8 cellular contexts compared by ENCODE assay signal in the genomic region with DNA sequence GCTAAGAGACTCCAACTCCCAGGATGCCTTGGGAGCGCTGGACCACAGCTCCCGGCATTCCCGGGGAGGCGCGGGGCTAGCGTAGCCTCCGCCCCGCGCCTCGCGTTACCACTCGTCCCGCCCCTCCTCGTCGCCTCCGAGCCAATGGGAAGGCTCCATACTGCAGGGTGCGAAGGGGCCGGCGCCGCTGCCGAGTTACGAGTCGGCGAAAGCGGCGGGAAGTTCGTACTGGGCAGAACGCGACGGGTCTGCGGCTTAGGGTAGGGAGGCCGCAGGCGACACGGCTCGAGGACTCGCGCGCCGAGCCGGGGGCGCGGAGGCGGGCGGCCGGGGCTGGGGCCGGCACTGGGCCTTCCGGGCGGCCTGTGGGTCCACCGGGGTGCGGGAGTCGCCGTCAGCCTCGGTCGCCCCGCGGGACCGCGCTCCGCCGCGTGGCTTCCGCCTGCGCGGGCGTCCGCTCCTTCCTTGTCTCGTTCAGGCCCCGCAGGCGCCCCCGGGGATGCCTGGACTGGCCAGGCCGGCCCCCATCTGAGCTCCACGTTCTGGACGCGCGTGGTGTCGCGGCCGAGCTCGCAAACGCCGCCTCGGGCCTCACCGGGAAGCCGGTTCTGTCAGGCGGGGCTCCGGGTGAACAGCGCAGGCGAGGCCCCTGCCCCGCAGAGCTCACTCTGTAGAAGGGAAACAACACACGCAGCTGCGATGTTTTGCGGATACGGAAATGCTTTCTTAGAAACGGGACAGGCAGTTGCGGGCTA. TPM values are rescaled to one million over a fixed set of nuclear protein-coding genes. Genes with fewer than 3 reads are reported as not detected.
DNase-seq lines count a peak whose midpoint lies in the region; ATAC-seq and TF ChIP-seq lines count a peak whose summit lies in the region.

A gene with protein sequence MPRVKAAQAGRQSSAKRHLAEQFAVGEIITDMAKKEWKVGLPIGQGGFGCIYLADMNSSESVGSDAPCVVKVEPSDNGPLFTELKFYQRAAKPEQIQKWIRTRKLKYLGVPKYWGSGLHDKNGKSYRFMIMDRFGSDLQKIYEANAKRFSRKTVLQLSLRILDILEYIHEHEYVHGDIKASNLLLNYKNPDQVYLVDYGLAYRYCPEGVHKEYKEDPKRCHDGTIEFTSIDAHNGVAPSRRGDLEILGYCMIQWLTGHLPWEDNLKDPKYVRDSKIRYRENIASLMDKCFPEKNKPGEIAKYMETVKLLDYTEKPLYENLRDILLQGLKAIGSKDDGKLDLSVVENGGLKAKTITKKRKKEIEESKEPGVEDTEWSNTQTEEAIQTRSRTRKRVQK (plus strand): TSS at position 195 of the 755 bp plus-strand sequence. CDS start 36,090 bp downstream, outside the sequence.

- peak; percentile 75 for ATAC-seq in GM18499 (IDR thresholded peaks at IDR 0.05; ENCODE audit: insufficient read depth, unreplicated experiment)
- ATAC-seq in HG02938 (IDR thresholded peaks at IDR 0.05; ENCODE audit: unreplicated experiment), result peak; percentile 93
- peak; percentile 100 for ATAC-seq in upper lobe of right lung

- no peaks in the 10 kb centered on the region for H3K9me3 ChIP-seq in left ventricle myocardium inferior (replicated peaks)
- no peaks in the 10 kb centered on the region for H3K9me3 ChIP-seq in upper lobe of right lung

- H3K27ac ChIP-seq in left ventricle myocardium inferior (replicated peaks) (peak within 1 kb of the TSS; percentile 60), upper lobe of right lung (peak within 1 kb of the TSS; percentile 26)

- H3K4me1 ChIP-seq in left ventricle myocardium inferior (peaks cover 15% of the 10 kb centered on the region), upper lobe of right lung (peaks cover 10% of the 10 kb centered on the region)

- H3K36me3 ChIP-seq in left ventricle myocardium inferior (no peaks in the 10 kb centered on the region), upper lobe of right lung (no peaks in the 10 kb centered on the region)

- TF ChIP-seq CTCF in left ventricle myocardium inferior (IDR thresholded peaks at IDR 0.05; ENCODE audit: borderline replicate concordance) (no peak), progenitor cell of endocrine pancreas (IDR thresholded peaks at IDR 0.05; ENCODE audit: unreplicated experiment) (no peak), upper lobe of right lung (IDR thresholded peaks at IDR 0.05) (no peak)

- H3K27me3 Mint-ChIP-seq in T-helper 1 cell treated with Interleukin-12 subunit alpha and Interleukin-12 subunit beta and Interleukin-4 antibody, amounts not matched to agents 30 μg/mL and 1 μg/mL, for 36 hours (ENCODE audit: low read depth), result peaks cover 7% of the 10 kb centered on the region
- H3K27me3 Mint-ChIP-seq in progenitor cell of endocrine pancreas, result no peaks in the 10 kb centered on the region

- peak within 1 kb of the TSS; percentile 96 for H3K4me3 ChIP-seq in left ventricle myocardium inferior
- peak within 1 kb of the TSS; percentile 78 for H3K4me3 ChIP-seq in upper lobe of right lung

- DNase-seq in NCI-H1694 treated with DMSO at 0.1 percent for 48 hours (lab: John Stamatoyannopoulos, UW), result peak; percentile 99
- DNase-seq in amniotic stem cell (lab: John Stamatoyannopoulos, UW), result peak; percentile 97
- peak; percentile 97 for DNase-seq in left ventricle myocardium inferior
- peak; percentile 91 for DNase-seq in progenitor cell of endocrine pancreas (ENCODE audit: low spot score, unreplicated experiment)
- peak; percentile 98 for DNase-seq in upper lobe of right lung

- H3K27ac Mint-ChIP-seq in T-helper 1 cell treated with Interleukin-12 subunit alpha and Interleukin-12 subunit beta and Interleukin-4 antibody, amounts not matched to agents 30 μg/mL and 1 μg/mL, for 36 hours, result peak within 1 kb of the TSS; percentile 87
- peak within 1 kb of the TSS; percentile 85 for H3K27ac Mint-ChIP-seq in progenitor cell of endocrine pancreas

- H3K27me3 ChIP-seq in left ventricle myocardium inferior (ENCODE audit: low read depth) (no peaks in the 10 kb centered on the region), upper lobe of right lung (no peaks in the 10 kb centered on the region)

- intact Hi-C loops in left ventricle myocardium inferior (cut with micrococcal nuclease) (no loop called here), upper lobe of right lung (cut with DNase I) (no loop called here)

- peaks cover 3% of the 10 kb centered on the region for H3K36me3 Mint-ChIP-seq in T-helper 1 cell treated with Interleukin-12 subunit alpha and Interleukin-12 subunit beta and Interleukin-4 antibody, amounts not matched to agents 30 μg/mL and 1 μg/mL, for 36 hours (ENCODE audit: low read depth)
- no peaks in the 10 kb centered on the region for H3K36me3 Mint-ChIP-seq in progenitor cell of endocrine pancreas (ENCODE audit: insufficient read depth)

- peaks cover 23% of the 10 kb centered on the region for H3K4me1 Mint-ChIP-seq in T-helper 1 cell treated with Interleukin-12 subunit alpha and Interleukin-12 subunit beta and Interleukin-4 antibody, amounts not matched to agents 30 μg/mL and 1 μg/mL, for 36 hours (ENCODE audit: low read depth)
- peaks cover 19% of the 10 kb centered on the region for H3K4me1 Mint-ChIP-seq in progenitor cell of endocrine pancreas (ENCODE audit: low read depth)

- H3K4me3 Mint-ChIP-seq in T-helper 1 cell treated with Interleukin-12 subunit alpha and Interleukin-12 subunit beta and Interleukin-4 antibody, amounts not matched to agents 30 μg/mL and 1 μg/mL, for 36 hours, result peak within 1 kb of the TSS; percentile 92
- H3K4me3 Mint-ChIP-seq in progenitor cell of endocrine pancreas (ENCODE audit: low read depth), result peak within 1 kb of the TSS; percentile 86

- H3K9me3 Mint-ChIP-seq in T-helper 1 cell treated with Interleukin-12 subunit alpha and Interleukin-12 subunit beta and Interleukin-4 antibody, amounts not matched to agents 30 μg/mL and 1 μg/mL, for 36 hours, result no peaks in the 10 kb centered on the region
- no peaks in the 10 kb centered on the region for H3K9me3 Mint-ChIP-seq in progenitor cell of endocrine pancreas (ENCODE audit: low read depth)

RNA-seq across cellular contexts. Expression of the gene that starts here (rescaled TPM):
- 6.5 TPM for total RNA-seq in left ventricle myocardium inferior
- total RNA-seq in progenitor cell of endocrine pancreas, result 32.5 and 33.3 TPM in 2 replicates
- 10.2 TPM for total RNA-seq in upper lobe of right lung

Comparison
In these comparisons a context has a peak if more than half of its experiments do, and no peak if none do; other contexts are left out.
1. Peak in every context shown above with its lines: DNase-seq, ATAC-seq, H3K4me3 ChIP-seq and H3K27ac ChIP-seq.